ENCODE assay signal across 13 cellular contexts in the genomic region with DNA sequence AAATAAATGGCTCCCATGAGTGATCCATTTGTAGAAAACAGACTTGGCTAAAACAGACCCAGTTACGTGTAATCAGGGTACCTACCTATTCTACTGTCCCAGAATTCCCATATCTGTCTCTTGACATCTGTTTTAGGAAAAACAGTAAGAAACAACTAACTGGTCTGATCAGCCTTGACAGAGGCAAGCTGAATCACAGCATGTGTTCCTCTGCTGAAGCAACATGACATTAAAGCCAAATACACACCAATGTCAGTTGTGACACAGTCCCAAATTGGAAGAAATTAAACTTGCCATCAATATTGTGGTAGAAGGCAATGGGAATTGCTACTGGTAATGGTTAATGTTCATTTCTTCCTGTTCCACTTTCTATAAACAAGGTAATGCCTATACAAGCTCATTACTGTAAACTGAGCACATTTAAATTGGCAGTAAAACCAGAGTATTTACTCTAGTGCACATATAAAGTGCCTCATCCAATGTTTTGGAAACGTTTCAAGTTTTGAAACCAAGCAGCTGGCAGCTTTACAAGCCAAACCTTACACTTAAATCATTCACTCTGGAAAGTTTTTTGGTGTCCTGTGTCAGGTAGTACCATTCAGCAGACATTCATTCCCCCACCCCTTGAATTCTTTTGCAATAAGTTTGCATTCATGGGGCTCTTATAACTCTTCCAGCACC. TPM values are rescaled to one million over a fixed set of nuclear protein-coding genes. Genes with fewer than 3 reads are reported as not detected.
DNase-seq lines count a peak whose midpoint lies in the region; ATAC-seq and TF ChIP-seq lines count a peak whose summit lies in the region.
"Had no signal": no experiment of that assay in that cellular context is flagged by ENCODE, and none has a peak within 500 bp of the region (broad histone marks: within the 10 kb centered on the region; RNA-seq: fewer than 3 reads in every experiment).

No MANE protein-coding gene starts in this region.

- H3K9me3 ChIP-seq in colonic mucosa (no peaks in the 10 kb centered on the region), mucosa of rectum (ENCODE audit: control insufficient read depth in 2 of 2, low read length in 2 of 2) (no peaks in the 10 kb centered on the region)
- H3K9me3 ChIP-seq: uterus had no signal

- ATAC-seq in GM18502 (IDR thresholded peaks at IDR 0.05; ENCODE audit: poor library complexity, unreplicated experiment) (no peak), GM21390 (IDR thresholded peaks at IDR 0.05; ENCODE audit: unreplicated experiment) (no peak)

- intact Hi-C loops in colonic mucosa (cut with DNase I), result no loop called here

- peak; percentile 21 for DNase-seq in ELR (ENCODE audit: low read depth)
- peak; percentile 2 for DNase-seq in NCI-H2196 treated with DMSO at 0.1 percent for 48 hours (lab: John Stamatoyannopoulos, UW; ENCODE audit: unreplicated experiment)
- DNase-seq in colonic mucosa, result peak; percentile 58
- DNase-seq in T-helper 2 cell, result no peak
- DNase-seq in cortex of kidney (lab: John Stamatoyannopoulos, UW), result no peak
- DNase-seq: activated T-cell treated with anti-CD3 and anti-CD28 coated beads, Interleukin-2, amount 50 U/mL, for 24 hours; dorsolateral prefrontal cortex; stimulated activated CD4-positive, alpha-beta T cell treated with anti-CD3 and anti-CD28 coated beads, Interleukin-2, amount 100 ng/mL, for 48 hours; uterus had no signal

- H3K36me3 ChIP-seq in colonic mucosa (no peaks in the 10 kb centered on the region), mucosa of rectum (ENCODE audit: control insufficient read depth in 2 of 2, insufficient read depth in 2 of 2, low read length in 2 of 2) (no peaks in the 10 kb centered on the region)
- H3K36me3 ChIP-seq: uterus had no signal

- H3K4me1 ChIP-seq in colonic mucosa (peaks cover 21% of the 10 kb centered on the region), mucosa of rectum (ENCODE audit: control insufficient read depth in 2 of 2, insufficient read depth in 2 of 2, low read length in 2 of 2) (peaks cover 6 to 27% of the 10 kb centered on the region in 2 donors)

- H3K9ac ChIP-seq in colonic mucosa (ENCODE audit: low read depth in 2 of 2, low read length in 2 of 2), result no peak overlapping the region
- H3K9ac ChIP-seq in mucosa of rectum (ENCODE audit: low read depth in 1 of 2, low read length in 2 of 2), result no peak overlapping the region
- H3K9ac ChIP-seq: KMS-11 had no signal

- H3K4me3 ChIP-seq in colonic mucosa (no peak overlapping the region), mucosa of rectum (ENCODE audit: low read length in 2 of 2) (peak overlapping the region; percentile 6 to 27)
- H3K4me3 ChIP-seq: dorsolateral prefrontal cortex, uterus had no signal

- no peaks in the 10 kb centered on the region for H3K27me3 ChIP-seq in colonic mucosa
- no peaks in the 10 kb centered on the region for H3K27me3 ChIP-seq in mucosa of rectum (ENCODE audit: control insufficient read depth in 2 of 2, insufficient read depth in 2 of 2, low read length in 2 of 2)
- H3K27me3 ChIP-seq: dorsolateral prefrontal cortex, uterus had no signal

- TF ChIP-seq CTCF in colonic mucosa (IDR thresholded peaks at IDR 0.05), result no peak

- H3K27ac ChIP-seq in colonic mucosa (peak overlapping the region; percentile 55), mucosa of rectum (ENCODE audit: low read depth in 2 of 2, low read length in 2 of 2) (peak overlapping the region; percentile 26 to 57)
- H3K27ac ChIP-seq: dorsolateral prefrontal cortex, KMS-11 had no signal

RNA-seq across cellular contexts. Expression of a gene that starts 26.9 kb away (rescaled TPM):
- 1 to 10 TPM; 1.9 to 2.5 TPM for total RNA-seq in colonic mucosa

Comparison
In these comparisons a context has a peak if more than half of its experiments do, and no peak if none do; other contexts are left out.
1. DNase-seq: peak in ELR (single experiment), NCI-H2196 treated with DMSO at 0.1 percent for 48 hours (single experiment) and colonic mucosa (single experiment); none in T-helper 2 cell (0 of 5) and cortex of kidney (single experiment).